ENCODE assay signal across 19 cellular contexts in the genomic region with DNA sequence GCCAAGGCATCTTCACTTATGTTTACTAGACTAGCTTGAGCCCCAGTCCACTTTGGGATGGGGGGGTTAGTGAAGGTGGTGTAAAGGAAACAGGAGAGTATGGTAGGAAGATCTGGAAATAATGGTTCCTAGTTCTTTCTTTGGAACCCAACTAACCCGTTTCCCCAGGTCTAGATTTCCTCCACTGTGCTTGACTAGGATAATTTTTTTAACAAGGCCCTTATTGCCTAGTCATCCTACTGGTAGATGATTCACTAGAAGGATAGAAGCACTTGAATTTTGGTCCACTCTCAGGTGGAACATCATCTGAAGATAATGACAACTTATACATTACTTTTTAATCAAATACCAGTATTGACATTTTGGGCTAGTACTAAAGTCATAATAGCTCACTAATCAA. TPM values are rescaled to one million over a fixed set of nuclear protein-coding genes. Genes with fewer than 3 reads are reported as not detected.
"Had no signal": no experiment of that assay in that cellular context is flagged by ENCODE, and none has a peak within 500 bp of the region (broad histone marks: within the 10 kb centered on the region; RNA-seq: fewer than 3 reads in every experiment).

No MANE protein-coding gene starts in this region.

- H3K4me3 Mint-ChIP-seq: naive thymus-derived CD4-positive, alpha-beta T cell had no signal

- H3K27me3 Mint-ChIP-seq: naive thymus-derived CD4-positive, alpha-beta T cell had no signal

- ATAC-seq: activated CD4-positive, CD25-positive, alpha-beta regulatory T cell treated with anti-CD3 and anti-CD28 coated beads, Interleukin-2, amount 50 U/mL, for 24 hours; heart right ventricle; left lobe of liver; naive thymus-derived CD4-positive, alpha-beta T cell had no signal

- H3K9me3 Mint-ChIP-seq: naive thymus-derived CD4-positive, alpha-beta T cell had no signal

- H3K4me3 ChIP-seq: cardiac muscle cell, heart right ventricle, prostate gland, sigmoid colon, stomach, thoracic aorta, uterus had no signal

- DNase-seq: activated gamma-delta T cell treated with Interleukin-2 at 50 U/mL for 16 hours; heart right ventricle; mammary epithelial cell; naive thymus-derived CD4-positive, alpha-beta T cell; nucleus accumbens; sigmoid colon; stimulated activated CD4-positive, alpha-beta T cell treated with anti-CD3 and anti-CD28 coated beads, Interleukin-12 subunit alpha, Interleukin-12 subunit beta, amount 100 ng/mL, for 4 hours; stomach; uterus had no signal

RNA-seq across cellular contexts. Expression of a gene that starts 45.9 kb away (rescaled TPM):
- total RNA-seq: astrocyte, cardiac muscle cell, endothelial cell of umbilical vein, fibroblast of lung, frontal cortex, heart right ventricle, left lobe of liver, mammary epithelial cell, mononuclear cell, prostate gland, sigmoid colon, stomach, thoracic aorta had no signal
